ENCODE assay signal across 19 cellular contexts in the genomic region with DNA sequence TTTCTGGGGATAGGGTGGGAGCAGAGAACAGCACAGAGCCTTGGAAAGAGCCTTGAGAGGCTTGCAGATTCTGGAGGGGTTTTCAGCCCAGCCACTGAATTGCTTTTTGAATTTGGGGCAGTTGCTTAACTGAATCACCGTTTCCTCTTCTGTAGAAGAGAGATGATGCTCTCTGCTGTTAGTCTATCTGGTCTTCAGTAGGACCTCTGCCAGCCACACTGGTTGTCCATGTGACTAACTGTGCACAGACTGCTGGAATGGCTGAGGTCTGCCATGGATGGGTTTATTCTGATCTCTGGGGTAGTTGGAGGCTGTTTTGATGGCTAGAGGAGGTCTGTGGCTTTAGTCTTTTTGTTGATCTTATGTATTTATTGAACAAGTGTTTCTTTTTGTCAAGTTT. TPM values are rescaled to one million over a fixed set of nuclear protein-coding genes. Genes with fewer than 3 reads are reported as not detected.
A peak's percentile ranks its signal among the peaks of the same experiment; 100 is the strongest.
DNase-seq lines count a peak whose midpoint lies in the region; ATAC-seq and TF ChIP-seq lines count a peak whose summit lies in the region.
"Had no signal": no experiment of that assay in that cellular context is flagged by ENCODE, and none has a peak within 500 bp of the region (broad histone marks: within the 10 kb centered on the region; RNA-seq: fewer than 3 reads in every experiment).

No MANE protein-coding gene starts in this region.

- ATAC-seq in RWPE2 (ENCODE audit: low read depth) (no peak), GM18870 (IDR thresholded peaks at IDR 0.05; ENCODE audit: unreplicated experiment) (no peak), HG02763 (IDR thresholded peaks at IDR 0.05; ENCODE audit: unreplicated experiment) (no peak)

- peaks cover 3% of the 10 kb centered on the region for H3K4me1 Mint-ChIP-seq in glutamatergic neuron (ENCODE audit: low read depth, unreplicated experiment)

- H3K27ac Mint-ChIP-seq in glutamatergic neuron (ENCODE audit: unreplicated experiment): no peak overlapping the region

- no peaks in the 10 kb centered on the region for H3K9me3 ChIP-seq in RWPE2 (ENCODE audit: severe bottlenecking)
- H3K9me3 ChIP-seq: BLaER1 treated with 17β-estradiol and CSF1 and Interleukin-3, amounts not matched to agents 10 nM and 100 nM; HAP-1; Peyer's patch had no signal

- no peak for TF ChIP-seq CTCF in AG10803 (conservative IDR thresholded peaks at IDR 0.05; ENCODE audit: low read length)
- no peak for TF ChIP-seq CTCF in RWPE2 (IDR thresholded peaks at IDR 0.05; ENCODE audit: poor library complexity, severe bottlenecking)
- no peak for TF ChIP-seq CTCF in fibroblast of mammary gland (conservative IDR thresholded peaks at IDR 0.05; ENCODE audit: control insufficient read depth, insufficient read depth, low read depth, low read length)
- TF ChIP-seq CTCF in glutamatergic neuron (IDR thresholded peaks at IDR 0.05; ENCODE audit: partially characterized antibody, unreplicated experiment): no peak

- H3K27me3 ChIP-seq in RWPE2 (ENCODE audit: insufficient read depth, poor library complexity, severe bottlenecking): no peaks in the 10 kb centered on the region
- H3K27me3 ChIP-seq: BLaER1 treated with 17β-estradiol and CSF1 and Interleukin-3, amounts not matched to agents 10 nM and 100 nM; Peyer's patch had no signal

- no peaks in the 10 kb centered on the region for H3K36me3 ChIP-seq in RWPE2 (ENCODE audit: low read depth)
- H3K36me3 ChIP-seq: BLaER1 treated with 17β-estradiol and CSF1 and Interleukin-3, amounts not matched to agents 10 nM and 100 nM; HAP-1; Peyer's patch had no signal

- H3K9me3 Mint-ChIP-seq in glutamatergic neuron (ENCODE audit: unreplicated experiment): no peaks in the 10 kb centered on the region

- no peaks in the 10 kb centered on the region for H3K36me3 Mint-ChIP-seq in glutamatergic neuron (ENCODE audit: unreplicated experiment)

- no peak overlapping the region for H3K4me3 Mint-ChIP-seq in glutamatergic neuron (ENCODE audit: unreplicated experiment)

- peaks cover 22% of the 10 kb centered on the region for H3K4me1 ChIP-seq in RWPE2 (ENCODE audit: insufficient read depth, poor library complexity, severe bottlenecking)
- H3K4me1 ChIP-seq: HAP-1, Peyer's patch had no signal

- H3K27me3 Mint-ChIP-seq in glutamatergic neuron (ENCODE audit: unreplicated experiment): no peaks in the 10 kb centered on the region

- DNase-seq in AG10803 (ENCODE audit: low read depth) (peak; percentile 31), GM03348 (ENCODE audit: low spot score) (peak; percentile 24), RWPE2 (ENCODE audit: low spot score) (no peak), fibroblast of mammary gland (ENCODE audit: low read depth) (peak; percentile 34), glutamatergic neuron (no peak), HuH-7 (ENCODE audit: low spot score) (no peak)
- DNase-seq: KG1, NCI-H1092 treated with DMSO at 0.1 percent for 48 hours, NCI-H1694 treated with DMSO at 0.1 percent for 48 hours, NCI-H2107, NCI-H524, Peyer's patch, Right ventricle myocardium superior, T-helper 1 cell had no signal

- H3K4me3 ChIP-seq in AG10803 (ENCODE audit: low read length) (no peak overlapping the region), RWPE2 (ENCODE audit: severe bottlenecking) (no peak overlapping the region), fibroblast of mammary gland (ENCODE audit: control insufficient read depth, low read depth, low read length) (no peak overlapping the region)
- H3K4me3 ChIP-seq: BLaER1 treated with 17β-estradiol and CSF1 and Interleukin-3, amounts not matched to agents 10 nM and 100 nM; HAP-1; Peyer's patch; SK-N-MC had no signal

- peak overlapping the region; percentile 81 for H3K27ac ChIP-seq in RWPE2 (ENCODE audit: poor library complexity, severe bottlenecking)
- H3K27ac ChIP-seq: BLaER1 treated with 17β-estradiol and CSF1 and Interleukin-3, amounts not matched to agents 10 nM and 100 nM; Peyer's patch; SK-N-MC had no signal

RNA-seq across cellular contexts. Expression of a gene that starts 21.4 kb away (rescaled TPM):
- total RNA-seq in glutamatergic neuron (ENCODE audit: unreplicated experiment): not detected

Comparison
In these comparisons a context has a peak if more than half of its experiments do, and no peak if none do; other contexts are left out.
1. DNase-seq: peak in AG10803 (single experiment), GM03348 (single experiment) and fibroblast of mammary gland (single experiment); none in RWPE2 (single experiment), glutamatergic neuron (single experiment) and HuH-7 (single experiment).